ENCODE assay signal across 10 cellular contexts in the genomic region with DNA sequence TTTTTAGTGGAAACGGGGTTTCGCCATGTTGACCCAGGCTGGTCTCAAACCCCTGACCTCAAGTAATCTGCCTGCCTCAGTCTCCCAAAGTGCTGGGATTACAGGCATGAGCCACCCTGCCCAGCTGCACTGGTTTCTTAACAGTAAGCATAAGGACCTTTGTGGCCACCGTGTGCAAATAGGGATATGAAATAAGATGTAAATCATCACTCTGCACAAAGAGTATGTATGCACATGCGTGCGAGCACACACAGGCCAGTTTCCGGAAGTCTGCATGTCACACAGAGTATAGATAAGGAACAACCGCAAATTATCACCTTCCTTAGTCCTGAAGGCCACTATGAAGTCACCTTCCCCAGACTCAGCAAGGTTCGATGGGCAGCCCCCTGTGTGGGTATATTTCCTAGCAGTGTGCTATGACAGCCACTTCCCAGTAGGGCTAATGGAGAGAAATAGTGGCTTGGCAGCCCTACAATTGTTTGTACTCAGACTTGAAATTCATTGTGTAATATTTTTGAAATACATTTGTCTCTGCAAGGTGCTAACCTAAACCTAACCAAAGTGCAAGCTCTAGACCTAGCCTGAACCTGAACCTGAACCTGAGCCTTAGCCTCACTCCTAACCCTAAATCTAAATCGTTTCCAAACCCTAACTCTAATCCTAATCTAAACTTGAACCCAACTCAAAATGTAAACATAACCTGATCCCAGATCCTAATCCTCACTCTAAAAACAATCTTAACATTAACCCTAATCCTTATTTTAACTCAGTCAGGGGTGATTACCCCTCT. TPM values are rescaled to one million over a fixed set of nuclear protein-coding genes. Genes with fewer than 3 reads are reported as not detected.
A peak's percentile ranks its signal among the peaks of the same experiment; 100 is the strongest.
DNase-seq lines count a peak whose midpoint lies in the region; ATAC-seq and TF ChIP-seq lines count a peak whose summit lies in the region.
"Had no signal": no experiment of that assay in that cellular context is flagged by ENCODE, and none has a peak within 500 bp of the region (broad histone marks: within the 10 kb centered on the region; RNA-seq: fewer than 3 reads in every experiment).

No MANE protein-coding gene starts in this region.

- ATAC-seq in GM18502 (IDR thresholded peaks at IDR 0.05; ENCODE audit: poor library complexity, unreplicated experiment) (peak; percentile 85), GM21528 (IDR thresholded peaks at IDR 0.05; ENCODE audit: low FRiP score, unreplicated experiment) (peak; percentile 71), left lobe of liver (no peak)

- H3K18ac ChIP-seq in mesendoderm (ENCODE audit: low read length) = no peak overlapping the region

- no peaks in the 10 kb centered on the region for H3K79me2 ChIP-seq in mesendoderm (ENCODE audit: control insufficient read depth, insufficient read depth, low read length)

- TF ChIP-seq CTCF in fibroblast of villous mesenchyme (IDR thresholded peaks at IDR 0.05; ENCODE audit: insufficient read depth, low read depth, low read length) (peak; percentile 17), BE2C (IDR thresholded peaks at IDR 0.05; ENCODE audit: low read depth, low read length) (no peak)

- DNase-seq in Kasumi-1 (lab: John Stamatoyannopoulos, UW) (peak; percentile 66 to 67), fibroblast of villous mesenchyme (ENCODE audit: low read depth) (no peak), G401 (ENCODE audit: low spot score) (no peak), left lobe of liver (ENCODE audit: low spot score) (no peak), BE2C (no peak), mesendoderm (no peak)
- DNase-seq: NCI-H2081 had no signal

- in situ Hi-C loops in G401 (cut with HindIII; ENCODE audit: low sequenced_read_pairs) = no loop called here

- H3K4me2 ChIP-seq in mesendoderm (ENCODE audit: low read length) = no peak overlapping the region

- H3K4me3 ChIP-seq in fibroblast of villous mesenchyme (ENCODE audit: low read depth, low read length) (no peak overlapping the region), BE2C (ENCODE audit: low read depth, low read length) (no peak overlapping the region), mesendoderm (ENCODE audit: low read length) (no peak overlapping the region)

- H3K4me1 ChIP-seq in BE2C (no peaks in the 10 kb centered on the region), mesendoderm (ENCODE audit: control insufficient read depth, low read depth, low read length) (no peaks in the 10 kb centered on the region)

- no peak overlapping the region for H2BK120ac ChIP-seq in mesendoderm (ENCODE audit: low read depth, low read length)

- H3K23ac ChIP-seq in mesendoderm (ENCODE audit: low read length) = no peak overlapping the region

- no peaks in the 10 kb centered on the region for H3K9me3 ChIP-seq in BE2C

- H3K56ac ChIP-seq in mesendoderm (ENCODE audit: low read length) = no peak overlapping the region

- no peak overlapping the region for H4K8ac ChIP-seq in mesendoderm (ENCODE audit: low read depth, low read length)

- H3K79me1 ChIP-seq in mesendoderm (ENCODE audit: low read length) = no peaks in the 10 kb centered on the region

- H3K27me3 ChIP-seq in BE2C = peaks cover 36% of the 10 kb centered on the region
- H3K27me3 ChIP-seq in mesendoderm (ENCODE audit: insufficient read depth, low read length, poor library complexity) = no peaks in the 10 kb centered on the region

- no peak overlapping the region for H3K27ac ChIP-seq in mesendoderm (ENCODE audit: low read depth, low read length)

- no peak overlapping the region for H2AK5ac ChIP-seq in mesendoderm (ENCODE audit: low read length)

- H4K5ac ChIP-seq in mesendoderm (ENCODE audit: low read length) = no peak overlapping the region

- no peaks in the 10 kb centered on the region for H3K36me3 ChIP-seq in BE2C
- H3K36me3 ChIP-seq in mesendoderm (ENCODE audit: control insufficient read depth, insufficient read depth, low read length) = no peaks in the 10 kb centered on the region

- H2BK15ac ChIP-seq in mesendoderm (replicated peaks; ENCODE audit: low read depth) = no peak overlapping the region

- WGBS in mesendoderm (ENCODE audit: extremely low coverage, insufficient coverage, low lambda C conversion rate) = 100% methylated on average over 1 of the region's 9 CpGs

- no peak overlapping the region for H2BK5ac ChIP-seq in mesendoderm (ENCODE audit: low read length)

- H3K4ac ChIP-seq in mesendoderm (ENCODE audit: low read depth, low read length) = no peak overlapping the region

- H3K9ac ChIP-seq in mesendoderm (ENCODE audit: low read length) = no peak overlapping the region

RNA-seq across cellular contexts. Expression of gene SKAP1, which starts 48.4 kb away (rescaled TPM):
- total RNA-seq in fibroblast of villous mesenchyme (not detected in 2 replicates), left lobe of liver (20.9 TPM)
- total RNA-seq in G401 (2014; rRNA removed; shearing (Covaris generic)) = not detected in 2 replicates
- polyA plus RNA-seq in BE2C (2012; ENCODE audit: insufficient read depth, insufficient read length, low read depth) = not detected
- 0.04 TPM for polyA plus RNA-seq in mesendoderm (2013, experiment 1 of 2)
- not detected for polyA plus RNA-seq in mesendoderm (2013, experiment 2 of 2)

RNA-seq across cellular contexts. Expression of gene HOXB1, which starts 52.4 kb away (rescaled TPM):
- total RNA-seq in fibroblast of villous mesenchyme = not detected in 2 replicates
- total RNA-seq in G401 (2014; rRNA removed; shearing (Covaris generic)) = not detected in 2 replicates
- not detected for total RNA-seq in left lobe of liver
- polyA plus RNA-seq in BE2C (2012; ENCODE audit: insufficient read depth, insufficient read length, low read depth) = not detected
- 0.17 TPM for polyA plus RNA-seq in mesendoderm (2013, experiment 1 of 2)
- polyA plus RNA-seq in mesendoderm (2013, experiment 2 of 2) = 0.18 TPM
- total RNA-seq: epithelial cell of proximal tubule had no signal

Comparison
In these comparisons a context has a peak if more than half of its experiments do, and no peak if none do; other contexts are left out.
1. DNase-seq: peak in Kasumi-1 (2 of 2); none in fibroblast of villous mesenchyme (single experiment), G401 (single experiment), left lobe of liver (single experiment), BE2C (single experiment) and mesendoderm (single experiment).
2. RNA of gene SKAP1, which starts 48.4 kb away (total RNA-seq): 20.9 TPM in left lobe of liver (single experiment); not detected in fibroblast of villous mesenchyme and not detected in G401; every median in the first group is over 10 times any median in the second.